17 cellular contexts compared by ENCODE assay signal in the genomic region with DNA sequence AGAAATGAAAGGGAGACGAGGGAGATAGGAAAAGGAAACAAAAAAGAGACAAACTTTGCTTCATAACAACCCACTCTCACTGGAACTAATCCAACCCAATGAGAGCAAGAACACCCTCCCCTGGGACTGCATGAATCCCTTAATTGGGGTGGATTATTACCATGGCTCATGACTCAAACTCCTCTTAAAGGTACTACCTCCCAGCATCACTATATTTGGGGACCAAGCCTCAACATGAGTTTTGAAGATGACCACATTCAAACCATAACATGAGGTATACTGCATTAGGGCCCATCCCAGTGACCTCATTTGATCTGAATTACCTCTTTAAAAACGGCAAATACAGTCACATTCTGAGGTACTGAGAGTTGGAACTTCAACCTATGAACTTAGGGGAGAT. TPM values are rescaled to one million over a fixed set of nuclear protein-coding genes. Genes with fewer than 3 reads are reported as not detected.
A peak's percentile ranks its signal among the peaks of the same experiment; 100 is the strongest.
DNase-seq lines count a peak whose midpoint lies in the region; ATAC-seq, FAIRE-seq and TF ChIP-seq lines count a peak whose summit lies in the region.
"Had no signal": no experiment of that assay in that cellular context is flagged by ENCODE, and none has a peak within 500 bp of the region (broad histone marks: within the 10 kb centered on the region; RNA-seq: fewer than 3 reads in every experiment).

No MANE protein-coding gene starts in this region.

- intact Hi-C loops in heart right ventricle (cut with DNase I), result loop anchor here in 9 of 10 donors (2.0 to 10.0 kb wide), 14 partner anchors 194 to 644 kb away; partner anchors contain the start of genes CDKN2B (in 4 of the 9) and DMRTA1 (in 2 of the 9)
- intact Hi-C loops in cardiac septum (cut with DNase I), result loop anchor here (5.0 to 10.0 kb wide), 5 partner anchors 197 to 637 kb away; partner anchors contain the start of genes CDKN2B and DMRTA1

- H3K27ac ChIP-seq in heart right ventricle, result peak overlapping the region in 7 of 10 donors; percentile 7 to 65 (median 49)
- H3K27ac ChIP-seq in RWPE1, result peak overlapping the region; percentile 77
- H3K27ac ChIP-seq: neutrophil had no signal

- no peak for FAIRE-seq in RCC 7860 (lab: Jason Lieb, UNC)
- FAIRE-seq: GM18507, HepG2 had no signal

- H3K27me3 ChIP-seq in heart right ventricle, result no peaks in the 10 kb centered on the region
- H3K27me3 ChIP-seq: neutrophil had no signal

- 50 to 52% methylated on average over 2 of the region's 2 CpGs for WGBS in heart right ventricle, 2 donors

- POLR2A ChIA-PET in RWPE1 (lab: Yijun Ruan, JAX; ENCODE audit: low non-redundant PET), result no interaction called here

- no peak overlapping the region for H3K4me3 ChIP-seq in heart right ventricle

- no peak for DNase-seq in heart right ventricle
- no peak for DNase-seq in cardiac septum (ENCODE audit: low spot score)
- DNase-seq in RWPE1 (ENCODE audit: low spot score), result peak; percentile 25
- DNase-seq in fibroblast of gingiva (ENCODE audit: low read depth), result peak; percentile 44
- DNase-seq in stromal cell of bone marrow (ENCODE audit: low read depth), result peak; percentile 59
- DNase-seq in RCC 7860 (ENCODE audit: low spot score), result no peak
- no peak for DNase-seq in amniotic stem cell (lab: John Stamatoyannopoulos, UW)
- DNase-seq: activated CD4-positive, alpha-beta T cell treated with anti-CD3 and anti-CD28 coated beads, Interleukin-2, amount 50 U/mL, for 1 hour; activated naive CD4-positive, alpha-beta T cell; dermis blood vessel endothelial cell; glutamatergic neuron; NCI-H1930 had no signal

- ATAC-seq in heart right ventricle (no peak), GM21723 (IDR thresholded peaks at IDR 0.05; ENCODE audit: unreplicated experiment) (no peak)
- ATAC-seq: HepG2, left lobe of liver had no signal

- TF ChIP-seq CTCF in heart right ventricle (IDR thresholded peaks at IDR 0.05), result no peak
- no peak for TF ChIP-seq CTCF in RWPE1 (conservative IDR thresholded peaks at IDR 0.05; ENCODE audit: low read depth)

- CTCF ChIA-PET in RWPE1 (lab: Yijun Ruan, JAX), result interaction anchor here (0.9 kb wide), 1 partner anchor 198 kb away, joined by 3 read pairs; no protein-coding TSS in a partner anchor

- H3K9me3 ChIP-seq in heart right ventricle, result no peaks in the 10 kb centered on the region
- H3K9me3 ChIP-seq: neutrophil had no signal

- peaks cover 0 to 37% (median under 1%) of the 10 kb centered on the region in 9 donors for H3K36me3 ChIP-seq in heart right ventricle

- H3K4me1 ChIP-seq in heart right ventricle, result peaks cover 0 to 71% (median 31%) of the 10 kb centered on the region in 9 donors

RNA-seq across cellular contexts. Expression of gene MTAP, which starts 8.0 kb away (rescaled TPM):
- total RNA-seq in heart right ventricle (10 to 100 TPM; 14.7 to 26.2 (median 21.4) TPM), cardiac septum (13.0 TPM)
- polyA plus RNA-seq in heart right ventricle, result 1 to 10 TPM; 4.9 to 8.3 TPM

Comparison
In these comparisons a context has a peak if more than half of its experiments do, and no peak if none do; other contexts are left out.
1. DNase-seq: peak in RWPE1 (single experiment), fibroblast of gingiva (single experiment) and stromal cell of bone marrow (single experiment); none in heart right ventricle (0 of 2), cardiac septum (single experiment), RCC 7860 (single experiment) and amniotic stem cell (single experiment).